Comparison of ENCODE assay signal across 18 cellular contexts in genomic region chr18:68330658-68331057, GRCh38.
DNase-seq lines count a peak whose midpoint lies in the region; ATAC-seq, FAIRE-seq and TF ChIP-seq lines count a peak whose summit lies in the region.
"Had no signal": no experiment of that assay in that cellular context is flagged by ENCODE, and none has a peak within 500 bp of the region (broad histone marks: within the 10 kb centered on the region; RNA-seq: fewer than 3 reads in every experiment).

No MANE protein-coding gene starts in this region.

- H3K9ac ChIP-seq in H9 (ENCODE audit: extremely low read depth, insufficient read length, low read length) = no peak overlapping the region
- H3K9ac ChIP-seq: GM23248 had no signal

- no peaks in the 10 kb centered on the region for H3K79me1 ChIP-seq in H9 (ENCODE audit: insufficient read depth, low read depth, low read length, poor library complexity, severe bottlenecking)

- H3K27ac Mint-ChIP-seq in H9 (no peak overlapping the region), chondrocyte (ENCODE audit: unreplicated experiment) (no peak overlapping the region), glutamatergic neuron (ENCODE audit: unreplicated experiment) (no peak overlapping the region), progenitor cell of endocrine pancreas (no peak overlapping the region), T-helper 17 cell (no peak overlapping the region)
- H3K27ac Mint-ChIP-seq: CD4-positive, CD25-positive, alpha-beta regulatory T cell; CD8-positive, alpha-beta memory T cell had no signal

- ATAC-seq in T-helper 17 cell = no peak
- ATAC-seq in HG03378 (IDR thresholded peaks at IDR 0.05; ENCODE audit: unreplicated experiment) = no peak
- ATAC-seq: HCT116 had no signal

- H3K4me3 ChIP-seq in small intestine (ENCODE audit: low read depth in 1 of 2, low read length in 2 of 2) = no peak overlapping the region
- H3K4me3 ChIP-seq: GM23248 had no signal

- H3K23me2 ChIP-seq in H9 (ENCODE audit: insufficient read length, low read depth, low read length, poor library complexity, severe bottlenecking) = no peaks in the 10 kb centered on the region

- no peak overlapping the region for H3K23ac ChIP-seq in H9 (ENCODE audit: insufficient read length, low read depth, low read length)

- H3K14ac ChIP-seq in H9 (ENCODE audit: insufficient read depth, low read length) = no peak overlapping the region

- H4K91ac ChIP-seq in H9 (ENCODE audit: insufficient read length, low read depth, low read length) = no peak overlapping the region

- H3K27ac ChIP-seq in H9 (ENCODE audit: insufficient read length, low read depth, low read length) (no peak overlapping the region), small intestine (ENCODE audit: low read depth in 1 of 2, low read length in 1 of 2) (no peak overlapping the region)
- H3K27ac ChIP-seq: GM23248 had no signal

- H3K4me1 Mint-ChIP-seq in H9 (peaks cover 0 to 4% of the 10 kb centered on the region in 2 experiments; a peak in 1 of 4 replicates), chondrocyte (ENCODE audit: low read depth) (no peaks in the 10 kb centered on the region), glutamatergic neuron (ENCODE audit: low read depth, unreplicated experiment) (no peaks in the 10 kb centered on the region), progenitor cell of endocrine pancreas (ENCODE audit: low read depth) (no peaks in the 10 kb centered on the region), T-helper 17 cell (no peaks in the 10 kb centered on the region)
- H3K4me1 Mint-ChIP-seq: CD4-positive, CD25-positive, alpha-beta regulatory T cell; CD8-positive, alpha-beta memory T cell had no signal

- H3T11ph ChIP-seq in H9 (ENCODE audit: low read length) = no peak overlapping the region

- no peak for DNase-seq in H9
- DNase-seq in chondrocyte (ENCODE audit: low spot score) = no peak
- no peak for DNase-seq in glutamatergic neuron
- no peak for DNase-seq in progenitor cell of endocrine pancreas (ENCODE audit: low spot score, unreplicated experiment)
- no peak for DNase-seq in T-helper 17 cell
- DNase-seq in D341Med (ENCODE audit: low spot score) = no peak
- no peak for DNase-seq in small intestine
- DNase-seq: BE2C; C1 segment of cervical spinal cord; CD4-positive, CD25-positive, alpha-beta regulatory T cell; CD8-positive, alpha-beta memory T cell; COR-L47; GM23248 had no signal

- no peak overlapping the region for H3K18ac ChIP-seq in H9 (ENCODE audit: insufficient read length, low read depth, low read length)

- H3K79me2 ChIP-seq in H9 (ENCODE audit: insufficient read depth, low read length) = no peaks in the 10 kb centered on the region

- FAIRE-seq in small intestine (lab: Jason Lieb, UNC) = no peak
- FAIRE-seq: G401.6, GM12891, GM19239 had no signal

- H3K27me3 ChIP-seq in H9 (ENCODE audit: insufficient read depth, low read length) (no peaks in the 10 kb centered on the region), small intestine (ENCODE audit: control insufficient read depth in 2 of 2, insufficient read depth in 2 of 2, low read length in 2 of 2) (no peaks in the 10 kb centered on the region)
- H3K27me3 ChIP-seq: BE2C had no signal

- H3K36me3 ChIP-seq in small intestine (ENCODE audit: control insufficient read depth in 2 of 2, insufficient read depth in 2 of 2, low read length in 2 of 2) = no peaks in the 10 kb centered on the region
- H3K36me3 ChIP-seq: BE2C had no signal

- H3K9me3 ChIP-seq in H9 (ENCODE audit: control insufficient read depth, low read depth, low read length) (no peaks in the 10 kb centered on the region), T-helper 17 cell (ENCODE audit: control insufficient read depth, low read length, poor library complexity, severe bottlenecking) (no peaks in the 10 kb centered on the region), small intestine (ENCODE audit: control insufficient read depth, low read depth) (no peaks in the 10 kb centered on the region)
- H3K9me3 ChIP-seq: BE2C had no signal

- no peak overlapping the region for H4K5ac ChIP-seq in H9 (ENCODE audit: insufficient read length, low read depth, low read length)

- no peak overlapping the region for H2BK120ac ChIP-seq in H9 (ENCODE audit: low read depth, low read length, poor library complexity, severe bottlenecking)

- H2BK15ac ChIP-seq in H9 (ENCODE audit: low read depth, low read length) = no peak overlapping the region

- no peak overlapping the region for H3K4me3 Mint-ChIP-seq in H9
- H3K4me3 Mint-ChIP-seq in chondrocyte (ENCODE audit: unreplicated experiment) = no peak overlapping the region
- H3K4me3 Mint-ChIP-seq in glutamatergic neuron (ENCODE audit: unreplicated experiment) = no peak overlapping the region
- H3K4me3 Mint-ChIP-seq in progenitor cell of endocrine pancreas (ENCODE audit: low read depth) = no peak overlapping the region
- H3K4me3 Mint-ChIP-seq in T-helper 17 cell = no peak overlapping the region
- H3K4me3 Mint-ChIP-seq: CD4-positive, CD25-positive, alpha-beta regulatory T cell had no signal

- no peak overlapping the region for H3K56ac ChIP-seq in H9 (ENCODE audit: insufficient read length, low read depth, low read length)

- H3K4me2 ChIP-seq in H9 (ENCODE audit: insufficient read depth, insufficient read length, low read length) = no peak overlapping the region

- no peak overlapping the region for H2AK5ac ChIP-seq in H9 (ENCODE audit: insufficient read length, low read length)

- no peaks in the 10 kb centered on the region for H3K36me3 Mint-ChIP-seq in H9 (ENCODE audit: insufficient read depth in 1 of 3, low read depth in 3 of 3)
- H3K36me3 Mint-ChIP-seq in chondrocyte (ENCODE audit: low read depth) = no peaks in the 10 kb centered on the region
- H3K36me3 Mint-ChIP-seq in glutamatergic neuron (ENCODE audit: unreplicated experiment) = no peaks in the 10 kb centered on the region
- H3K36me3 Mint-ChIP-seq in progenitor cell of endocrine pancreas (ENCODE audit: insufficient read depth) = no peaks in the 10 kb centered on the region
- no peaks in the 10 kb centered on the region for H3K36me3 Mint-ChIP-seq in T-helper 17 cell (ENCODE audit: low read depth)
- H3K36me3 Mint-ChIP-seq: CD4-positive, CD25-positive, alpha-beta regulatory T cell; CD8-positive, alpha-beta memory T cell had no signal

- no peak overlapping the region for H2AFZ ChIP-seq in H9 (ENCODE audit: low read length)
- H2AFZ ChIP-seq: GM23248 had no signal

- no peak overlapping the region for H2BK5ac ChIP-seq in H9 (ENCODE audit: insufficient read length, low read length)

- TF ChIP-seq CTCF in H9 (conservative IDR thresholded peaks at IDR 0.05) (peak; percentile 35), chondrocyte (IDR thresholded peaks at IDR 0.05) (peak; percentile 36), glutamatergic neuron (IDR thresholded peaks at IDR 0.05; ENCODE audit: partially characterized antibody, unreplicated experiment) (peak; percentile 77), progenitor cell of endocrine pancreas (IDR thresholded peaks at IDR 0.05; ENCODE audit: unreplicated experiment) (peak; percentile 26)

- H2BK12ac ChIP-seq in H9 (ENCODE audit: insufficient read length, low read depth, low read length) = no peak overlapping the region

- H3K4me1 ChIP-seq in H9 (ENCODE audit: insufficient read depth, low read length) (no peaks in the 10 kb centered on the region), small intestine (ENCODE audit: control insufficient read depth in 2 of 2, insufficient read depth in 1 of 2, low read depth in 1 of 2, low read length in 1 of 2) (no peaks in the 10 kb centered on the region)
- H3K4me1 ChIP-seq: BE2C had no signal

- no peak overlapping the region for H3K4ac ChIP-seq in H9 (ENCODE audit: low read depth, low read length)

- H4K8ac ChIP-seq in H9 (replicated peaks; ENCODE audit: insufficient read length, low read depth, low read length) = no peak overlapping the region

- H2BK20ac ChIP-seq in H9 (ENCODE audit: low read depth, low read length, poor library complexity, severe bottlenecking) = no peak overlapping the region

- no peaks in the 10 kb centered on the region for H4K20me1 ChIP-seq in H9 (ENCODE audit: control insufficient read depth, insufficient read depth, insufficient read length)

- H3K27me3 Mint-ChIP-seq in H9 (ENCODE audit: low read depth) (no peaks in the 10 kb centered on the region), chondrocyte (ENCODE audit: low read depth) (no peaks in the 10 kb centered on the region), glutamatergic neuron (ENCODE audit: unreplicated experiment) (peaks cover 7% of the 10 kb centered on the region), progenitor cell of endocrine pancreas (no peaks in the 10 kb centered on the region), T-helper 17 cell (no peaks in the 10 kb centered on the region)
- H3K27me3 Mint-ChIP-seq: CD4-positive, CD25-positive, alpha-beta regulatory T cell; CD8-positive, alpha-beta memory T cell had no signal

- H3K9me3 Mint-ChIP-seq in H9 (no peaks in the 10 kb centered on the region), chondrocyte (ENCODE audit: low read depth) (no peaks in the 10 kb centered on the region), glutamatergic neuron (ENCODE audit: unreplicated experiment) (no peaks in the 10 kb centered on the region), progenitor cell of endocrine pancreas (ENCODE audit: low read depth) (no peaks in the 10 kb centered on the region)
- H3K9me3 Mint-ChIP-seq: CD8-positive, alpha-beta memory T cell had no signal

Comparison
In these comparisons a context has a peak if more than half of its experiments do, and no peak if none do; other contexts are left out.
1. CTCF ChIP-seq: peak in every context shown above with its lines; median percentile 77 in glutamatergic neuron; 36 in chondrocyte; 35 in H9; 26 in progenitor cell of endocrine pancreas.